ENCODE assay signal across 18 cellular contexts in the genomic region with DNA sequence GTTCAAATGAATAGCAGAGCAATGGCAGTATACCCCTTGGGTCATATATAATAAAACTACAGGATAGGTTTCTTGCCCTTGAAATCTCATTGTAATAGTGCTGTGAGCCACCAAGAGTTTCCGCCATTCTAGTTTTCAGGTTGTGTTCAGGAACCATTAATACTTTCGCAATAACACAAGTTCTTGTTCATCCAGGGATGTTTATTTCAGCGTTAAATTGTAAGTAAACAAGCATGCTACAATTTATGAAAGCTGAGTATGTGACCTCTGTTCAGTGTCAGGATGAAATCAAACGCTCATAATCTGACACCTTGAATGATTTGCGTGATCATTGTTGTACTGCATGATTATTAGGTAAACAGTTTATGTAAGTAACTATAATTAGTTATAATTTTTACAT. TPM values are rescaled to one million over a fixed set of nuclear protein-coding genes. Genes with fewer than 3 reads are reported as not detected.
A peak's percentile ranks its signal among the peaks of the same experiment; 100 is the strongest.
DNase-seq lines count a peak whose midpoint lies in the region; ATAC-seq, FAIRE-seq and TF ChIP-seq lines count a peak whose summit lies in the region.
"Had no signal": no experiment of that assay in that cellular context is flagged by ENCODE, and none has a peak within 500 bp of the region (broad histone marks: within the 10 kb centered on the region; RNA-seq: fewer than 3 reads in every experiment).

No MANE protein-coding gene starts in this region.

- H3K4me3 ChIP-seq in IMR-90 (ENCODE audit: insufficient read depth, low read depth, low read length), result no peak overlapping the region
- no peak overlapping the region for H3K4me3 ChIP-seq in MM.1S (ENCODE audit: low read length)
- no peak overlapping the region for H3K4me3 ChIP-seq in K562
- H3K4me3 ChIP-seq: A549, BLaER1, HAP-1 had no signal

- no CpG with 5 or more reads among the region's 5 CpGs for WGBS in IMR-90 (ENCODE audit: extremely low coverage in 2 of 2, insufficient read length in 1 of 2), 2 experiments
- 66% methylated on average over 5 of the region's 5 CpGs for WGBS in K562 (ENCODE audit: insufficient coverage, low coverage, missing lambda C conversion rate)

- peaks cover 14% of the 10 kb centered on the region for H3F3A ChIP-seq in MM.1S (ENCODE audit: insufficient read depth, low read length)

- no peak overlapping the region for H3K4me3 Mint-ChIP-seq in progenitor cell of endocrine pancreas (ENCODE audit: low read depth)
- no peak overlapping the region for H3K4me3 Mint-ChIP-seq in CD14-positive monocyte

- H3K56ac ChIP-seq in IMR-90 (ENCODE audit: extremely low read depth, insufficient read depth, low read length), result no peak overlapping the region

- TF ChIP-seq CTCF in IMR-90 (conservative IDR thresholded peaks at IDR 0.05; ENCODE audit: low read depth, low read length) (no peak), MM.1S (IDR thresholded peaks at IDR 0.05; ENCODE audit: low read length) (no peak), K562 (IDR thresholded peaks at IDR 0.05 in 2 of 3, conservative IDR thresholded peaks at IDR 0.05 in 1 of 3; ENCODE audit: insufficient read depth in 2 of 3, low read depth in 1 of 3, low read length in 3 of 3) (no peak), progenitor cell of endocrine pancreas (IDR thresholded peaks at IDR 0.05; ENCODE audit: unreplicated experiment) (no peak), CD14-positive monocyte (IDR thresholded peaks at IDR 0.05) (no peak), GM20000 (IDR thresholded peaks at IDR 0.05; ENCODE audit: extremely low read depth, missing control alignments) (no peak)

- BruUV-seq in IMR-90 (replicated peaks; lab: Mats Ljungman, UMichigan), result no TSS peak
- no TSS peak for BruUV-seq in K562 (replicated peaks; lab: Mats Ljungman, UMichigan)

- no peak overlapping the region for H3K23ac ChIP-seq in IMR-90 (ENCODE audit: low read depth, low read length)

- no peak overlapping the region for H2AK9ac ChIP-seq in IMR-90 (replicated peaks; ENCODE audit: low read depth, low read length, poor library complexity)

- intact Hi-C loops in IMR-90 (cut with micrococcal nuclease), result no loop called here
- intact Hi-C loops in K562 (cut with micrococcal nuclease), result no loop called here
- intact Hi-C loops in CD14-positive monocyte (cut with micrococcal nuclease), result no loop called here

- no peak overlapping the region for H2BK20ac ChIP-seq in IMR-90 (ENCODE audit: low read depth, low read length)

- H3K9me3 Mint-ChIP-seq in progenitor cell of endocrine pancreas (ENCODE audit: low read depth), result no peaks in the 10 kb centered on the region
- H3K9me3 Mint-ChIP-seq in CD14-positive monocyte, result peaks cover 0 to 1% (median 0%) of the 10 kb centered on the region in 7 donors
- H3K9me3 Mint-ChIP-seq: CD4-positive, alpha-beta T cell had no signal

- no peak overlapping the region for H2BK5ac ChIP-seq in IMR-90 (ENCODE audit: low read depth, low read length, poor library complexity, severe bottlenecking)

- no peak overlapping the region for H4K91ac ChIP-seq in IMR-90 (ENCODE audit: insufficient read depth, low read depth, low read length)

- peaks cover 20 to 29% of the 10 kb centered on the region in 2 experiments for H3K79me1 ChIP-seq in IMR-90 (ENCODE audit: low read depth in 1 of 2, low read length in 2 of 2)

- H3K27me3 Mint-ChIP-seq in progenitor cell of endocrine pancreas (no peaks in the 10 kb centered on the region), CD14-positive monocyte (ENCODE audit: low read depth in 3 of 3) (no peaks in the 10 kb centered on the region)
- H3K27me3 Mint-ChIP-seq: CD4-positive, alpha-beta T cell had no signal

- H3K36me3 Mint-ChIP-seq in progenitor cell of endocrine pancreas (ENCODE audit: insufficient read depth), result no peaks in the 10 kb centered on the region
- H3K36me3 Mint-ChIP-seq in CD14-positive monocyte, result no peaks in the 10 kb centered on the region

- H3K4ac ChIP-seq in IMR-90 (ENCODE audit: low read depth, low read length), result no peak overlapping the region

- no peak for TF ChIP-seq POLR2A in IMR-90 (IDR thresholded peaks at IDR 0.05; ENCODE audit: low read depth, low read length)
- no peak for TF ChIP-seq POLR2A in K562 (conservative IDR thresholded peaks at IDR 0.05)

- H3K14ac ChIP-seq in IMR-90 (replicated peaks; ENCODE audit: low read depth, low read length), result no peak overlapping the region

- H3K18ac ChIP-seq in IMR-90 (ENCODE audit: low read depth, low read length), result no peak overlapping the region

- H4K5ac ChIP-seq in IMR-90 (ENCODE audit: low read depth, low read length), result no peak overlapping the region

- H2BK120ac ChIP-seq in IMR-90 (ENCODE audit: low read depth, low read length), result no peak overlapping the region

- H2AK5ac ChIP-seq in IMR-90 (ENCODE audit: low read depth, low read length), result no peak overlapping the region

- H3K27ac Mint-ChIP-seq in progenitor cell of endocrine pancreas (peak overlapping the region; percentile 10), CD14-positive monocyte (no peak overlapping the region)

- in situ Hi-C loops in IMR-90 (cut with MboI; ENCODE audit: low sequenced_read_pairs) (no loop called here), K562 (cut with MboI) (no loop called here)

- H2AFZ ChIP-seq in IMR-90 (replicated peaks; ENCODE audit: low read length, poor library complexity) (no peak overlapping the region), MM.1S (ENCODE audit: low read length) (no peak overlapping the region), K562 (ENCODE audit: low read depth, low read length) (no peak overlapping the region)

- H3K9me2 ChIP-seq in MM.1S (replicated peaks; ENCODE audit: insufficient read depth, low read length), result no peaks in the 10 kb centered on the region

- no peaks in the 10 kb centered on the region for H3K9me3 ChIP-seq in IMR-90 (ENCODE audit: control insufficient read depth, insufficient read depth, low read length)
- no peaks in the 10 kb centered on the region for H3K9me3 ChIP-seq in MM.1S (replicated peaks; ENCODE audit: insufficient read depth, low read length)
- H3K9me3 ChIP-seq in K562 (replicated peaks; ENCODE audit: control insufficient read depth, insufficient read depth, low read depth, low read length), result no peaks in the 10 kb centered on the region
- H3K9me3 ChIP-seq: A549, BLaER1, HAP-1 had no signal

- CTCF ChIA-PET in IMR-90 (lab: Yijun Ruan, JAX) (no interaction called here), K562 (lab: Yijun Ruan, JAX; ENCODE audit: low intra/inter-chr PET ratio) (no interaction called here)

- H3K4me2 ChIP-seq in IMR-90 (ENCODE audit: low read depth, low read length) (no peak overlapping the region), MM.1S (ENCODE audit: low read depth, low read length) (peak overlapping the region; percentile 46), K562 (ENCODE audit: insufficient read depth, low read length) (no peak overlapping the region)
- H3K4me2 ChIP-seq: A549 had no signal

- no peak overlapping the region for H2BK15ac ChIP-seq in IMR-90 (ENCODE audit: low read depth, low read length)

- ATAC-seq in IMR-90 (ENCODE audit: low read depth) (no peak), K562 (no peak), GM19463 (IDR thresholded peaks at IDR 0.05; ENCODE audit: unreplicated experiment) (no peak)
- ATAC-seq: A549 had no signal

- H3K27ac ChIP-seq in IMR-90 (ENCODE audit: insufficient read depth, low read length), result no peak overlapping the region
- no peak overlapping the region for H3K27ac ChIP-seq in MM.1S (ENCODE audit: low read length)
- no peak overlapping the region for H3K27ac ChIP-seq in K562 (ENCODE audit: extremely low read depth, low read depth, low read length)
- H3K27ac ChIP-seq: A549, BLaER1 had no signal

- H3K9ac ChIP-seq in IMR-90 (ENCODE audit: low read depth, low read length) (no peak overlapping the region), MM.1S (ENCODE audit: low read length) (no peak overlapping the region), K562 (ENCODE audit: insufficient read depth in 1 of 2, low read depth in 2 of 2, low read length in 2 of 2) (no peak overlapping the region)
- H3K9ac ChIP-seq: BLaER1 had no signal

- H3K79me2 ChIP-seq in MM.1S (ENCODE audit: low read length) (peaks cover 15% of the 10 kb centered on the region), K562 (ENCODE audit: control insufficient read depth, insufficient read depth, low read length) (peaks cover 3% of the 10 kb centered on the region; the same call in 1 of the 3 replicates)

- H3K4me1 ChIP-seq in IMR-90 (ENCODE audit: control insufficient read depth, insufficient read depth, low read length) (peaks cover 4% of the 10 kb centered on the region), MM.1S (ENCODE audit: low read length) (peaks cover 26% of the 10 kb centered on the region), K562 (replicated peaks in 1 of 2; ENCODE audit: control insufficient read depth in 2 of 2, insufficient read depth in 2 of 2, low read length in 2 of 2) (peaks cover 0 to 3% of the 10 kb centered on the region in 2 experiments; a peak in 3 of 5 replicates)
- H3K4me1 ChIP-seq: A549 had no signal

- POLR2A ChIA-PET in IMR-90 (lab: Charles Lee; ENCODE audit: unreplicated experiment) (no interaction called here), K562 (lab: Yijun Ruan, JAX) (interaction anchor here (1.2 to 1.3 kb wide), 2 partner anchors 23 to 38 kb away, joined by 4 read pairs; no protein-coding TSS in a partner anchor)

- TF ChIP-seq EP300 in K562 (IDR thresholded peaks at IDR 0.05; ENCODE audit: low read length), result no peak

- H3K9me1 ChIP-seq in IMR-90 (ENCODE audit: insufficient read depth, low read length) (peaks cover 9% of the 10 kb centered on the region), K562 (ENCODE audit: control insufficient read depth, insufficient read depth, low read length) (no peaks in the 10 kb centered on the region)

- TF ChIP-seq RAD21 in IMR-90 (IDR thresholded peaks at IDR 0.05; ENCODE audit: low read length) (no peak), K562 (CRISPR knock-in tag; conservative IDR thresholded peaks at IDR 0.05 in 1 of 2, IDR thresholded peaks at IDR 0.05 in 1 of 2) (no peak)

- dilution Hi-C loops in IMR-90 (cut with HindIII; ENCODE audit: low sequenced_read_pairs, unreplicated experiment), result no loop called here

- FAIRE-seq in K562 (lab: Jason Lieb, UNC), result no peak
- FAIRE-seq: A549, G401.6, GM12891, H1, HTR-8/SVneo had no signal

- DNase-seq in IMR-90 (no peak), MM.1S (no peak), K562 (ENCODE audit: extremely low read depth in 1 of 4, low spot score in 3 of 4) (no peak), progenitor cell of endocrine pancreas (ENCODE audit: low spot score, unreplicated experiment) (no peak), CD14-positive monocyte (ENCODE audit: low spot score) (no peak), GM20000 (ENCODE audit: low spot score) (no peak)
- DNase-seq: CD4-positive, alpha-beta T cell; DMS79 treated with DMSO at 0.1 percent for 48 hours; EL; KG1 had no signal

- H3K4me1 Mint-ChIP-seq in progenitor cell of endocrine pancreas (ENCODE audit: low read depth), result peaks cover 19% of the 10 kb centered on the region
- peaks cover 29% of the 10 kb centered on the region for H3K4me1 Mint-ChIP-seq in CD14-positive monocyte

- H3K27me3 ChIP-seq in IMR-90 (ENCODE audit: control insufficient read depth, insufficient read depth, low read length) (peaks cover 12% of the 10 kb centered on the region), MM.1S (replicated peaks; ENCODE audit: insufficient read depth, low read length) (peaks cover 13% of the 10 kb centered on the region), K562 (ENCODE audit: control insufficient read depth in 2 of 2, insufficient read depth in 2 of 2, low read length in 2 of 2) (no peaks in the 10 kb centered on the region)
- H3K27me3 ChIP-seq: BLaER1 had no signal

- H3K36me3 ChIP-seq in IMR-90 (ENCODE audit: control insufficient read depth, insufficient read depth, low read length) (no peaks in the 10 kb centered on the region), MM.1S (replicated peaks; ENCODE audit: insufficient read depth, low read length) (no peaks in the 10 kb centered on the region), K562 (ENCODE audit: control insufficient read depth, insufficient read depth, low read length) (no peaks in the 10 kb centered on the region)
- H3K36me3 ChIP-seq: HAP-1 had no signal

- H4K20me1 ChIP-seq in IMR-90 (ENCODE audit: insufficient read depth, low read length) (peaks cover 66% of the 10 kb centered on the region), MM.1S (ENCODE audit: insufficient read depth, low read length) (peaks cover 21% of the 10 kb centered on the region; the same call in 1 of the 2 replicates), K562 (replicated peaks; ENCODE audit: control insufficient read depth, insufficient read depth, low read length) (no peaks in the 10 kb centered on the region; the same call in 1 of the 2 replicates)

- H4K8ac ChIP-seq in IMR-90 (ENCODE audit: low read depth in 2 of 2, low read length in 2 of 2), result no peak overlapping the region

RNA-seq across cellular contexts. Expression of a gene that starts 22.8 kb away (rescaled TPM):
- total RNA-seq in IMR-90 (2012; rRNA removed), result 7.5 and 7.8 TPM in 2 replicates
- polyA plus RNA-seq in IMR-90 (2012; rRNA removed), result 7.1 and 7.2 TPM in 2 replicates
- polyA plus RNA-seq in IMR-90 (2012; cell fraction: cytosol; rRNA removed), result 4.5 and 4.9 TPM in 2 replicates
- 9.4 and 11.8 TPM in 2 replicates for polyA plus RNA-seq in IMR-90 (2012; cell fraction: nucleus; rRNA removed; ENCODE audit: low replicate concordance)
- total RNA-seq in K562 (2011; cell fraction: chromatin; rRNA removed; ENCODE audit: low replicate concordance), result 48.2 and 58.7 TPM in 2 replicates
- 18.5 and 20.9 TPM in 2 replicates for total RNA-seq in K562 (2011; cell fraction: nucleolus; rRNA removed)
- total RNA-seq in K562 (2011; cell fraction: nucleoplasm; rRNA removed), result 19.7 and 20.3 TPM in 2 replicates
- total RNA-seq in K562 (2014; rRNA removed), result 6.2 and 8.7 TPM in 2 replicates
- total RNA-seq in K562 (2014; rRNA removed; fragmentation: Illumina TruSeq; extraction: Trizol), result 3.6 and 4.3 TPM in 2 replicates
- 5.3 and 5.7 TPM in 2 replicates for total RNA-seq in K562 (2015; rRNA removed; fragmentation: Illumina TruSeq; extraction: Trizol)
- total RNA-seq in K562 (2021), result 11.6 and 13.8 TPM in 2 replicates
- 3.8 and 6.2 TPM in 2 replicates for polyA plus RNA-seq in K562 (2011; rRNA removed)
- 3.0 and 3.5 TPM in 2 replicates for polyA plus RNA-seq in K562 (2011; cell fraction: cytosol; rRNA removed)
- polyA plus RNA-seq in K562 (2011; cell fraction: nucleus; rRNA removed), result 9.2 and 13.2 TPM in 2 replicates
- 9.3 and 11.1 TPM in 2 replicates for polyA plus RNA-seq in K562 (2012)
- polyA plus RNA-seq in K562 (2014; fragmentation: Illumina TruSeq; extraction: Trizol), result 9.4 and 9.8 TPM in 2 replicates
- polyA plus RNA-seq in K562 (2014; fragmentation: Nextera tagmentation; extraction: Ambion mirVana), result 1 to 10 TPM; 1.1 to 1.5 TPM
- 5.4 and 5.7 TPM in 2 replicates for polyA plus RNA-seq in K562 (2014; rRNA removed)
- polyA minus RNA-seq in K562 (2011; rRNA and poly(A)+ RNA removed), result 9.5 and 12.5 TPM in 2 replicates
- polyA minus RNA-seq in K562 (2011; cell fraction: cytosol; rRNA and poly(A)+ RNA removed), result 5.9 and 11.5 TPM in 2 replicates
- polyA minus RNA-seq in K562 (2011; cell fraction: nucleus; rRNA and poly(A)+ RNA removed), result 7.1 and 10.3 TPM in 2 replicates
- total RNA-seq in progenitor cell of endocrine pancreas, result 36.4 and 39.3 TPM in 2 replicates
- 1 to 10 TPM; 1.7 to 3.1 TPM for polyA plus RNA-seq in CD14-positive monocyte

RNA-seq across cellular contexts. Expression of a gene that starts 24.0 kb away (rescaled TPM):
- total RNA-seq in IMR-90 (2012; rRNA removed) (12.7 and 24.2 TPM in 2 replicates), K562 (2014; rRNA removed) (40.9 and 59.3 TPM in 2 replicates), K562 (2014; rRNA removed; fragmentation: Illumina TruSeq; extraction: Trizol) (71.9 and 83.0 TPM in 2 replicates), K562 (2015; rRNA removed; fragmentation: Illumina TruSeq; extraction: Trizol) (65.9 and 73.2 TPM in 2 replicates), K562 (2021) (49.4 and 52.7 TPM in 2 replicates), progenitor cell of endocrine pancreas (37.4 and 41.6 TPM in 2 replicates)
- polyA plus RNA-seq in IMR-90 (2012; rRNA removed) (17.4 and 23.3 TPM in 2 replicates), K562 (2011; rRNA removed) (70.6 and 91.9 TPM in 2 replicates), K562 (2014; fragmentation: Illumina TruSeq; extraction: Trizol) (67.5 and 74.2 TPM in 2 replicates), K562 (2014; fragmentation: Nextera tagmentation; extraction: Ambion mirVana) (10 to 100 TPM; 42.0 to 44.9 TPM), K562 (2014; rRNA removed) (74.7 and 77.2 TPM in 2 replicates), CD14-positive monocyte (10 to 100 TPM; 22.9 to 26.0 TPM)
- 5.1 and 9.3 TPM in 2 replicates for polyA plus RNA-seq in IMR-90 (2012; cell fraction: cytosol; rRNA removed)
- polyA plus RNA-seq in IMR-90 (2012; cell fraction: nucleus; rRNA removed; ENCODE audit: low replicate concordance), result 4.8 and 25.3 TPM in 2 replicates
- 29.2 and 52.2 TPM in 2 replicates for total RNA-seq in K562 (2011; cell fraction: chromatin; rRNA removed; ENCODE audit: low replicate concordance)
- 25.0 and 26.5 TPM in 2 replicates for total RNA-seq in K562 (2011; cell fraction: nucleolus; rRNA removed)
- total RNA-seq in K562 (2011; cell fraction: nucleoplasm; rRNA removed), result 35.7 and 46.0 TPM in 2 replicates
- 26.4 and 54.7 TPM in 2 replicates for polyA plus RNA-seq in K562 (2011; cell fraction: cytosol; rRNA removed)
- polyA plus RNA-seq in K562 (2011; cell fraction: nucleus; rRNA removed), result 34.5 and 45.8 TPM in 2 replicates
- polyA plus RNA-seq in K562 (2012), result 43.8 and 49.9 TPM in 2 replicates
- polyA minus RNA-seq in K562 (2011; rRNA and poly(A)+ RNA removed), result 30.6 and 33.4 TPM in 2 replicates
- polyA minus RNA-seq in K562 (2011; cell fraction: cytosol; rRNA and poly(A)+ RNA removed), result 12.2 and 14.1 TPM in 2 replicates
- 12.3 and 18.2 TPM in 2 replicates for polyA minus RNA-seq in K562 (2011; cell fraction: nucleus; rRNA and poly(A)+ RNA removed)
